Comparison of ENCODE assay signal across 1 cellular context in the genomic region with DNA sequence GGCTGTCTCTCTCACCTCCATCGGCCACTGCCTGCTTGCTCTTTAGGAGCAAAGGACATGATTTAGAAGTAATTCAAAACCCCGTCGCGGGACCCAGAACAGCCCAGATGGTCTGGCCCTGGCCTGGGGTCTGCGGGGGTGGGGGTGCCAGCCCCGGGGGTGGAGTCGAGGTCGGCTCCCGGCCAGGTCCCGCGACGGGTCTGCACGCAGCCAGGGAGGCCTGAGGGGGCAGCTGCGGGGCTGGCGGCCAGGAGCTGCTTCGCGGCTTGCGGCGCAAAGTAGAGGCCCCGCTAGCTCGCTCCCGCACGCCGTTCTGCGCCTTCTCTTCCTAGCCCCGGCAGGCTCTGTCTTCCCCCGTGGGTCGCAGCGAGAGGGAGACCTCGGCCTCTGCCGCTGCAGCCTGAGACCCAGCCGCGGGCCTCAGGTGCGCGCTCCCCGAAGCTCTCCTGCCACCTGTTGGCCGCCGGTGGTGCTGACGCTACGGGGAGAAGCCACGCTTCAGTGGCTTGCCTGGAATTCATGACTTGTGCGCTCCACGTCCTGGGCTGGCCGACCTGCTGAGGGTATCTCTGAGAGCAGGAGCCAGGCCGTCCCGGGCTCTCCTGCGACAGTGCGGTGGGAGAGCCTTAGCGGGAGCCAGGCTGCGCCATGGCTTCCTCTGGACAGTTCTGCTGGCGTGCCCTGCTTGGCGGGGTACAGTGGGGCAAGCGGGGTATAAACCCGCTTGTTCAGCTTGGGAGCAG.
TF ChIP-seq lines count a peak whose summit lies in the region.

No MANE protein-coding gene starts in this region.

TF ChIP-seq in HepG2, 621 proteins besides CTCF, POLR2A, EP300 and RAD21 (continued from another document and continues in another):
- TF ChIP-seq, protein P1, sequence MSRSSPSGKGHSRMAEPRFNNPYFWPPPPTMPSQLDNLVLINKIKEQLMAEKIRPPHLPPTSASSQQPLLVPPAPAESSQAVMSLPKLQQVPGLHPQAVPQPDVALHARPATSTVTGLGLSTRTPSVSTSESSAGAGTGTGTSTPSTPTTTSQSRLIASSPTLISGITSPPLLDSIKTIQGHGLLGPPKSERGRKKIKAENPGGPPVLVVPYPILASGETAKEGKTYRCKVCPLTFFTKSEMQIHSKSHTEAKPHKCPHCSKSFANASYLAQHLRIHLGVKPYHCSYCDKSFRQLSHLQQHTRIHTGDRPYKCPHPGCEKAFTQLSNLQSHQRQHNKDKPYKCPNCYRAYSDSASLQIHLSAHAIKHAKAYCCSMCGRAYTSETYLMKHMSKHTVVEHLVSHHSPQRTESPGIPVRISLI (CRISPR knock-in tag; IDR thresholded peaks at IDR 0.05; ENCODE audit: borderline replicate concordance), result no peak
- TF ChIP-seq, protein P2, sequence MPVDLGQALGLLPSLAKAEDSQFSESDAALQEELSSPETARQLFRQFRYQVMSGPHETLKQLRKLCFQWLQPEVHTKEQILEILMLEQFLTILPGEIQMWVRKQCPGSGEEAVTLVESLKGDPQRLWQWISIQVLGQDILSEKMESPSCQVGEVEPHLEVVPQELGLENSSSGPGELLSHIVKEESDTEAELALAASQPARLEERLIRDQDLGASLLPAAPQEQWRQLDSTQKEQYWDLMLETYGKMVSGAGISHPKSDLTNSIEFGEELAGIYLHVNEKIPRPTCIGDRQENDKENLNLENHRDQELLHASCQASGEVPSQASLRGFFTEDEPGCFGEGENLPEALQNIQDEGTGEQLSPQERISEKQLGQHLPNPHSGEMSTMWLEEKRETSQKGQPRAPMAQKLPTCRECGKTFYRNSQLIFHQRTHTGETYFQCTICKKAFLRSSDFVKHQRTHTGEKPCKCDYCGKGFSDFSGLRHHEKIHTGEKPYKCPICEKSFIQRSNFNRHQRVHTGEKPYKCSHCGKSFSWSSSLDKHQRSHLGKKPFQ (CRISPR knock-in tag; IDR thresholded peaks at IDR 0.05; ENCODE audit: insufficient replicate concordance), result no peak
- TF ChIP-seq FOXJ3 (CRISPR knock-in tag; IDR thresholded peaks at IDR 0.05; ENCODE audit: borderline replicate concordance) (no peak), PHF21A (CRISPR knock-in tag; IDR thresholded peaks at IDR 0.05) (no peak), ZFP37 (CRISPR knock-in tag; IDR thresholded peaks at IDR 0.05; ENCODE audit: borderline replicate concordance) (no peak), CEBPG (CRISPR knock-in tag; IDR thresholded peaks at IDR 0.05) (0 out of 2 replicates have a peak, but pooled peaks have one; percentile 8), SIX4 (CRISPR knock-in tag; IDR thresholded peaks at IDR 0.05) (no peak), ZNF672 (CRISPR knock-in tag; IDR thresholded peaks at IDR 0.05) (no peak), TAF15 (IDR thresholded peaks at IDR 0.05; ENCODE audit: low read depth, low read length, poor library complexity, severe bottlenecking) (peak; percentile 56), MYC (CRISPR knock-in tag; IDR thresholded peaks at IDR 0.05; ENCODE audit: borderline replicate concordance) (peak; percentile 84), RFX3 (CRISPR knock-in tag; IDR thresholded peaks at IDR 0.05) (no peak), ZNF552 (CRISPR knock-in tag; IDR thresholded peaks at IDR 0.05; ENCODE audit: borderline replicate concordance) (no peak), REL (CRISPR knock-in tag; conservative IDR thresholded peaks at IDR 0.05) (no peak), ZMYM2 (CRISPR knock-in tag; IDR thresholded peaks at IDR 0.05) (no peak), JUND (CRISPR knock-in tag; IDR thresholded peaks at IDR 0.05) (no peak), ZNF598 (CRISPR knock-in tag; IDR thresholded peaks at IDR 0.05; ENCODE audit: borderline replicate concordance) (peak; percentile 70; the same call in 1 of the 2 replicates), ZNF24 (IDR thresholded peaks at IDR 0.05) (no peak), PITX1 (CRISPR knock-in tag; IDR thresholded peaks at IDR 0.05) (peak; percentile 76; the same call in 1 of the 2 replicates), ZKSCAN8 (CRISPR knock-in tag; IDR thresholded peaks at IDR 0.05; ENCODE audit: borderline replicate concordance) (no peak; the same call in 1 of the 2 replicates), AHR (CRISPR knock-in tag; IDR thresholded peaks at IDR 0.05) (peak; percentile 47; the same call in 1 of the 2 replicates), ZNF720 (CRISPR knock-in tag; IDR thresholded peaks at IDR 0.05) (no peak)
- TF ChIP-seq, protein P3, sequence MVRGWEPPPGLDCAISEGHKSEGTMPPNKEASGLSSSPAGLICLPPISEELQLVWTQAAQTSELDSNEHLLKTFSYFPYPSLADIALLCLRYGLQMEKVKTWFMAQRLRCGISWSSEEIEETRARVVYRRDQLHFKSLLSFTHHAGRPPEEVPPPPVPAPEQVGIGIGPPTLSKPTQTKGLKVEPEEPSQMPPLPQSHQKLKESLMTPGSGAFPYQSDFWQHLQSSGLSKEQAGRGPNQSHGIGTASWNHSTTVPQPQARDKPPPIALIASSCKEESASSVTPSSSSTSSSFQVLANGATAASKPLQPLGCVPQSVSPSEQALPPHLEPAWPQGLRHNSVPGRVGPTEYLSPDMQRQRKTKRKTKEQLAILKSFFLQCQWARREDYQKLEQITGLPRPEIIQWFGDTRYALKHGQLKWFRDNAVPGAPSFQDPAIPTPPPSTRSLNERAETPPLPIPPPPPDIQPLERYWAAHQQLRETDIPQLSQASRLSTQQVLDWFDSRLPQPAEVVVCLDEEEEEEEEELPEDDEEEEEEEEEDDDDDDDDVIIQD (CRISPR knock-in tag; IDR thresholded peaks at IDR 0.05; ENCODE audit: low read depth), result no peak
- TF ChIP-seq, protein P4, sequence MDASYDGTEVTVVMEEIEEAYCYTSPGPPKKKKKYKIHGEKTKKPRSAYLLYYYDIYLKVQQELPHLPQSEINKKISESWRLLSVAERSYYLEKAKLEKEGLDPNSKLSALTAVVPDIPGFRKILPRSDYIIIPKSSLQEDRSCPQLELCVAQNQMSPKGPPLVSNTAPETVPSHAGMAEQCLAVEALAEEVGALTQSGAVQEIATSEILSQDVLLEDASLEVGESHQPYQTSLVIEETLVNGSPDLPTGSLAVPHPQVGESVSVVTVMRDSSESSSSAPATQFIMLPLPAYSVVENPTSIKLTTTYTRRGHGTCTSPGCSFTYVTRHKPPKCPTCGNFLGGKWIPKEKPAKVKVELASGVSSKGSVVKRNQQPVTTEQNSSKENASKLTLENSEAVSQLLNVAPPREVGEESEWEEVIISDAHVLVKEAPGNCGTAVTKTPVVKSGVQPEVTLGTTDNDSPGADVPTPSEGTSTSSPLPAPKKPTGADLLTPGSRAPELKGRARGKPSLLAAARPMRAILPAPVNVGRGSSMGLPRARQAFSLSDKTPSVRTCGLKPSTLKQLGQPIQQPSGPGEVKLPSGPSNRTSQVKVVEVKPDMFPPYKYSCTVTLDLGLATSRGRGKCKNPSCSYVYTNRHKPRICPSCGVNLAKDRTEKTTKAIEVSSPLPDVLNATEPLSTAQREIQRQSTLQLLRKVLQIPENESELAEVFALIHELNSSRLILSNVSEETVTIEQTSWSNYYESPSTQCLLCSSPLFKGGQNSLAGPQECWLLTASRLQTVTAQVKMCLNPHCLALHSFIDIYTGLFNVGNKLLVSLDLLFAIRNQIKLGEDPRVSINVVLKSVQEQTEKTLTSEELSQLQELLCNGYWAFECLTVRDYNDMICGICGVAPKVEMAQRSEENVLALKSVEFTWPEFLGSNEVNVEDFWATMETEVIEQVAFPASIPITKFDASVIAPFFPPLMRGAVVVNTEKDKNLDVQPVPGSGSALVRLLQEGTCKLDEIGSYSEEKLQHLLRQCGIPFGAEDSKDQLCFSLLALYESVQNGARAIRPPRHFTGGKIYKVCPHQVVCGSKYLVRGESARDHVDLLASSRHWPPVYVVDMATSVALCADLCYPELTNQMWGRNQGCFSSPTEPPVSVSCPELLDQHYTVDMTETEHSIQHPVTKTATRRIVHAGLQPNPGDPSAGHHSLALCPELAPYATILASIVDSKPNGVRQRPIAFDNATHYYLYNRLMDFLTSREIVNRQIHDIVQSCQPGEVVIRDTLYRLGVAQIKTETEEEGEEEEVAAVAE (CRISPR knock-in tag; IDR thresholded peaks at IDR 0.05; ENCODE audit: borderline replicate concordance), result no peak
- TF ChIP-seq, protein P5, sequence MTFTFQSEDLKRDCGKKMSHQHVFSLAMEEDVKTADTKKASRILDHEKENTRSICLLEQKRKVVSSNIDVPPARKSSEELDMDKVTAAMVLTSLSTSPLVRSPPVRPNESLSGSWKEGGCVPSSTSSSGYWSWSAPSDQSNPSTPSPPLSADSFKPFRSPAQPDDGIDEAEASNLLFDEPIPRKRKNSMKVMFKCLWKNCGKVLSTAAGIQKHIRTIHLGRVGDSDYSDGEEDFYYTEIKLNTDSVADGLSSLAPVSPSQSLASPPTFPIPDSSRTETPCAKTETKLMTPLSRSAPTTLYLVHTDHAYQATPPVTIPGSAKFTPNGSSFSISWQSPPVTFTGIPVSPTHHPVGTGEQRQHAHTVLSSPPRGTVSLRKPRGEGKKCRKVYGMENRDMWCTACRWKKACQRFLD (CRISPR knock-in tag; IDR thresholded peaks at IDR 0.05; ENCODE audit: borderline replicate concordance), result peak; percentile 35; the same call in 1 of the 2 replicates
- TF ChIP-seq, protein P6, sequence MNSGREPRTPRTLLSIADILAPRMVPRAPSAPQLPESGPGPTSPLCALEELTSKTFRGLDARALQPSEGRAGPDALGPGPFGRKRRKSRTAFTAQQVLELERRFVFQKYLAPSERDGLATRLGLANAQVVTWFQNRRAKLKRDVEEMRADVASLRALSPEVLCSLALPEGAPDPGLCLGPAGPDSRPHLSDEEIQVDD (CRISPR knock-in tag; IDR thresholded peaks at IDR 0.05; ENCODE audit: borderline replicate concordance), result no peak
- TF ChIP-seq, protein P7, sequence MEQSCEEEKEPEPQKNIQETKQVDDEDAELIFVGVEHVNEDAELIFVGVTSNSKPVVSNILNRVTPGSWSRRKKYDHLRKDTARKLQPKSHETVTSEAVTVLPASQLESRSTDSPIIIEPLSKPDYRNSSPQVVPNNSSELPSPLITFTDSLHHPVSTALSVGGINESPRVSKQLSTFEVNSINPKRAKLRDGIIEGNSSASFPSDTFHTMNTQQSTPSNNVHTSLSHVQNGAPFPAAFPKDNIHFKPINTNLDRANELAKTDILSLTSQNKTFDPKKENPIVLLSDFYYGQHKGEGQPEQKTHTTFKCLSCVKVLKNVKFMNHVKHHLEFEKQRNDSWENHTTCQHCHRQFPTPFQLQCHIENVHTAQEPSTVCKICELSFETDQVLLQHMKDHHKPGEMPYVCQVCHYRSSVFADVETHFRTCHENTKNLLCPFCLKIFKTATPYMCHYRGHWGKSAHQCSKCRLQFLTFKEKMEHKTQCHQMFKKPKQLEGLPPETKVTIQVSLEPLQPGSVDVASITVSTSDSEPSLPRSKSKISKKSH (CRISPR knock-in tag; IDR thresholded peaks at IDR 0.05; ENCODE audit: borderline replicate concordance), result peak; percentile 89; the same call in 1 of the 2 replicates
- TF ChIP-seq, protein P8, sequence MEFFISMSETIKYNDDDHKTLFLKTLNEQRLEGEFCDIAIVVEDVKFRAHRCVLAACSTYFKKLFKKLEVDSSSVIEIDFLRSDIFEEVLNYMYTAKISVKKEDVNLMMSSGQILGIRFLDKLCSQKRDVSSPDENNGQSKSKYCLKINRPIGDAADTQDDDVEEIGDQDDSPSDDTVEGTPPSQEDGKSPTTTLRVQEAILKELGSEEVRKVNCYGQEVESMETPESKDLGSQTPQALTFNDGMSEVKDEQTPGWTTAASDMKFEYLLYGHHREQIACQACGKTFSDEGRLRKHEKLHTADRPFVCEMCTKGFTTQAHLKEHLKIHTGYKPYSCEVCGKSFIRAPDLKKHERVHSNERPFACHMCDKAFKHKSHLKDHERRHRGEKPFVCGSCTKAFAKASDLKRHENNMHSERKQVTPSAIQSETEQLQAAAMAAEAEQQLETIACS (CRISPR knock-in tag; IDR thresholded peaks at IDR 0.05), result peak; percentile 72
- TF ChIP-seq, protein P9, sequence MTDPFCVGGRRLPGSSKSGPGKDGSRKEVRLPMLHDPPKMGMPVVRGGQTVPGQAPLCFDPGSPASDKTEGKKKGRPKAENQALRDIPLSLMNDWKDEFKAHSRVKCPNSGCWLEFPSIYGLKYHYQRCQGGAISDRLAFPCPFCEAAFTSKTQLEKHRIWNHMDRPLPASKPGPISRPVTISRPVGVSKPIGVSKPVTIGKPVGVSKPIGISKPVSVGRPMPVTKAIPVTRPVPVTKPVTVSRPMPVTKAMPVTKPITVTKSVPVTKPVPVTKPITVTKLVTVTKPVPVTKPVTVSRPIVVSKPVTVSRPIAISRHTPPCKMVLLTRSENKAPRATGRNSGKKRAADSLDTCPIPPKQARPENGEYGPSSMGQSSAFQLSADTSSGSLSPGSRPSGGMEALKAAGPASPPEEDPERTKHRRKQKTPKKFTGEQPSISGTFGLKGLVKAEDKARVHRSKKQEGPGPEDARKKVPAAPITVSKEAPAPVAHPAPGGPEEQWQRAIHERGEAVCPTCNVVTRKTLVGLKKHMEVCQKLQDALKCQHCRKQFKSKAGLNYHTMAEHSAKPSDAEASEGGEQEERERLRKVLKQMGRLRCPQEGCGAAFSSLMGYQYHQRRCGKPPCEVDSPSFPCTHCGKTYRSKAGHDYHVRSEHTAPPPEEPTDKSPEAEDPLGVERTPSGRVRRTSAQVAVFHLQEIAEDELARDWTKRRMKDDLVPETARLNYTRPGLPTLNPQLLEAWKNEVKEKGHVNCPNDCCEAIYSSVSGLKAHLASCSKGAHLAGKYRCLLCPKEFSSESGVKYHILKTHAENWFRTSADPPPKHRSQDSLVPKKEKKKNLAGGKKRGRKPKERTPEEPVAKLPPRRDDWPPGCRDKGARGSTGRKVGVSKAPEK (CRISPR knock-in tag; IDR thresholded peaks at IDR 0.05; ENCODE audit: borderline replicate concordance), result peak; percentile 78; the same call in 1 of the 2 replicates
- TF ChIP-seq, protein P10, sequence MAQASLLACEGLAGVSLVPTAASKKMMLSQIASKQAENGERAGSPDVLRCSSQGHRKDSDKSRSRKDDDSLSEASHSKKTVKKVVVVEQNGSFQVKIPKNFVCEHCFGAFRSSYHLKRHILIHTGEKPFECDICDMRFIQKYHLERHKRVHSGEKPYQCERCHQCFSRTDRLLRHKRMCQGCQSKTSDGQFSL (CRISPR knock-in tag; IDR thresholded peaks at IDR 0.05), result peak; percentile 75; the same call in 1 of the 2 replicates
- TF ChIP-seq, protein P11, sequence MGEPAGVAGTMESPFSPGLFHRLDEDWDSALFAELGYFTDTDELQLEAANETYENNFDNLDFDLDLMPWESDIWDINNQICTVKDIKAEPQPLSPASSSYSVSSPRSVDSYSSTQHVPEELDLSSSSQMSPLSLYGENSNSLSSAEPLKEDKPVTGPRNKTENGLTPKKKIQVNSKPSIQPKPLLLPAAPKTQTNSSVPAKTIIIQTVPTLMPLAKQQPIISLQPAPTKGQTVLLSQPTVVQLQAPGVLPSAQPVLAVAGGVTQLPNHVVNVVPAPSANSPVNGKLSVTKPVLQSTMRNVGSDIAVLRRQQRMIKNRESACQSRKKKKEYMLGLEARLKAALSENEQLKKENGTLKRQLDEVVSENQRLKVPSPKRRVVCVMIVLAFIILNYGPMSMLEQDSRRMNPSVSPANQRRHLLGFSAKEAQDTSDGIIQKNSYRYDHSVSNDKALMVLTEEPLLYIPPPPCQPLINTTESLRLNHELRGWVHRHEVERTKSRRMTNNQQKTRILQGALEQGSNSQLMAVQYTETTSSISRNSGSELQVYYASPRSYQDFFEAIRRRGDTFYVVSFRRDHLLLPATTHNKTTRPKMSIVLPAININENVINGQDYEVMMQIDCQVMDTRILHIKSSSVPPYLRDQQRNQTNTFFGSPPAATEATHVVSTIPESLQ (CRISPR knock-in tag; conservative IDR thresholded peaks at IDR 0.05), result no peak
- TF ChIP-seq, protein P12, sequence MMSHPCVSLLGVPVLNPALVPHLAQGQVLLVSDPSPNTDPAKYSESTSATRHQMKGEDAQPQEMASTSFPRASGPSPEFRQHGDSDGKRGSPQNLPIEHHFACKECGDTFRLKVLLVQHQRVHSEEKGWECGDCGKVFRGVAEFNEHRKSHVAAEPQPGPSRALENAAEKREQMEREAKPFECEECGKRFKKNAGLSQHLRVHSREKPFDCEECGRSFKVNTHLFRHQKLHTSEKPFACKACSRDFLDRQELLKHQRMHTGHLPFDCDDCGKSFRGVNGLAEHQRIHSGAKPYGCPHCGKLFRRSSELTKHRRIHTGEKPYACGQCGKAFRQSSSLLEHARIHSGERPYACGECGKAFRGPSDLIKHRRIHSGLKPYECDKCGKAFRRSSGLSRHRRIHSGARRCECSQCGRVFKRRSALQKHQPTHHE (CRISPR knock-in tag; IDR thresholded peaks at IDR 0.05; ENCODE audit: borderline replicate concordance), result peak; percentile 50; the same call in 1 of the 2 replicates
